In the genomic region with DNA sequence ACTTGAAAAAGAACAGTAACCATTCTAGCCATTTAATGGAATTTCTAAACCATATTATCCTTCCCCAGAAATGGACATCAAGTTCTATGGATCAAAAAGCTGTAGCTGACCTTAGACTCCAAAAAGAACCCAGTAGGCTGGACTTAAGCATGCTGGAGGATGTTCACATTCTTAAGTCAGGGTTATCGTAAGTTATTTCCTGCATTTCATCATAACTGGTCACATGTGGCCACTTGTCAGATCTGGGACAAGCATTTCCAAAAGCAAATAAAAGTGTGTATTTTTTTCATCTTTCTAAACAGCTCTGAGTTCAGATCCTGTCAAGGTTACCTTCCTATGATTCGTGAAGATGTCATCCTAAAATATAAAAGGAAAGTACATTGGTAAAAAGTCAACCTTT, we compare ENCODE assay signal across 9 cellular contexts.
DNase-seq lines count a peak whose midpoint lies in the region; ATAC-seq, FAIRE-seq and TF ChIP-seq lines count a peak whose summit lies in the region.
"Had no signal": no experiment of that assay in that cellular context is flagged by ENCODE, and none has a peak within 500 bp of the region (broad histone marks: within the 10 kb centered on the region; RNA-seq: fewer than 3 reads in every experiment).

No MANE protein-coding gene starts in this region.

- ATAC-seq in PC-3 (no peak), psoas muscle (peak in 1 of 4 donors; percentile 56)

- H2AFZ ChIP-seq in PC-3 (ENCODE audit: low read length), result no peak overlapping the region

- H3K4me3 ChIP-seq in PC-3 (ENCODE audit: low read length), result no peak overlapping the region
- no peak overlapping the region for H3K4me3 ChIP-seq in epithelial cell of esophagus (ENCODE audit: low read length)
- no peak overlapping the region for H3K4me3 ChIP-seq in psoas muscle
- no peak overlapping the region for H3K4me3 ChIP-seq in A673 (ENCODE audit: low read depth, low read length, poor library complexity, severe bottlenecking)

- no peak overlapping the region for H3K9ac ChIP-seq in PC-3 (ENCODE audit: low read length)

- H3K9me3 ChIP-seq in PC-3 (ENCODE audit: low read length) (no peaks in the 10 kb centered on the region), psoas muscle (no peaks in the 10 kb centered on the region), A673 (ENCODE audit: low read depth, low read length, poor library complexity, severe bottlenecking) (no peaks in the 10 kb centered on the region)

- WGBS in psoas muscle, 3 donors, result 45 to 68% (median 50%) methylated on average over 2 of the region's 2 CpGs

- DNase-seq in GM19239 (ENCODE audit: insufficient read length, low spot score) (no peak), PC-3 (peak; percentile 68), epithelial cell of esophagus (ENCODE audit: low read depth) (peak; percentile 70), psoas muscle (no peak), amygdala (lab: John Stamatoyannopoulos, UW) (no peak), AG08395 (ENCODE audit: low spot score) (no peak), A673 (ENCODE audit: low spot score) (no peak)
- DNase-seq: NCI-H524 had no signal

- no peaks in the 10 kb centered on the region for H3K36me3 ChIP-seq in PC-3 (ENCODE audit: low read depth, low read length)
- no peaks in the 10 kb centered on the region for H3K36me3 ChIP-seq in psoas muscle (ENCODE audit: insufficient read depth in 1 of 2, low read depth in 1 of 2)
- no peaks in the 10 kb centered on the region for H3K36me3 ChIP-seq in A673 (ENCODE audit: insufficient read depth, low read length, poor library complexity, severe bottlenecking)

- peaks cover 40% of the 10 kb centered on the region for H3K4me1 ChIP-seq in PC-3 (ENCODE audit: insufficient read depth, low read length)
- H3K4me1 ChIP-seq in psoas muscle, result no peaks in the 10 kb centered on the region
- H3K4me1 ChIP-seq in A673 (ENCODE audit: insufficient read depth, low read length, poor library complexity, severe bottlenecking), result peaks cover 5% of the 10 kb centered on the region

- BruUV-seq in PC-3 (replicated peaks; lab: Mats Ljungman, UMichigan) (no TSS peak), A673 (replicated peaks; lab: Mats Ljungman, UMichigan) (no TSS peak)

- FAIRE-seq in GM19239 (lab: Jason Lieb, UNC), result peak; percentile 62
- FAIRE-seq: TTC549 had no signal

- CTCF ChIA-PET in PC-3 (lab: Charles Lee), result interaction anchor here (0.7 kb wide), 1 partner anchor 332 kb away, joined by 3 read pairs; no protein-coding TSS in a partner anchor
- CTCF ChIA-PET in A673 (lab: Charles Lee), result no interaction called here

- H3K79me2 ChIP-seq in PC-3 (ENCODE audit: low read length), result no peaks in the 10 kb centered on the region

- intact Hi-C loops in PC-3 (cut with micrococcal nuclease), result no loop called here
- intact Hi-C loops in psoas muscle (cut with DNase I), result no loop called here
- intact Hi-C loops in A673 (cut with micrococcal nuclease; ENCODE audit: unreplicated experiment), result no loop called here

- H4K20me1 ChIP-seq in PC-3 (ENCODE audit: low read length), result no peaks in the 10 kb centered on the region

- POLR2A ChIA-PET in PC-3 (lab: Charles Lee; ENCODE audit: unreplicated experiment) (no interaction called here), A673 (lab: Charles Lee; ENCODE audit: low non-redundant PET) (no interaction called here)

- H3K9me2 ChIP-seq in PC-3 (replicated peaks; ENCODE audit: low read length), result no peaks in the 10 kb centered on the region

- TF ChIP-seq CTCF in PC-3 (conservative IDR thresholded peaks at IDR 0.05; ENCODE audit: low read depth, low read length), result no peak
- no peak for TF ChIP-seq CTCF in epithelial cell of esophagus (IDR thresholded peaks at IDR 0.05; ENCODE audit: insufficient read depth, low read depth, low read length, missing control alignments)
- TF ChIP-seq CTCF in psoas muscle (IDR thresholded peaks at IDR 0.05), result no peak
- TF ChIP-seq CTCF in A673 (conservative IDR thresholded peaks at IDR 0.05; ENCODE audit: low read depth, low read length), result no peak

- no peak overlapping the region for H3K4me2 ChIP-seq in PC-3 (ENCODE audit: low read length)

- H3K27ac ChIP-seq in PC-3 (ENCODE audit: low read length) (no peak overlapping the region), psoas muscle (peak overlapping the region; percentile 46), A673 (ENCODE audit: low read depth, low read length, poor library complexity, severe bottlenecking) (no peak overlapping the region)

- H3F3A ChIP-seq in PC-3 (ENCODE audit: low read length, unreplicated experiment), result no peaks in the 10 kb centered on the region

- H3K27me3 ChIP-seq in PC-3 (ENCODE audit: low read length) (no peaks in the 10 kb centered on the region), psoas muscle (ENCODE audit: insufficient read depth in 3 of 3, low read length in 2 of 3) (no peaks in the 10 kb centered on the region), A673 (replicated peaks; ENCODE audit: insufficient read depth, low read depth, low read length, poor library complexity) (no peaks in the 10 kb centered on the region)

Comparison
In these comparisons a context has a peak if more than half of its experiments do, and no peak if none do; other contexts are left out.
1. DNase-seq: peak in PC-3 (single experiment) and epithelial cell of esophagus (single experiment); none in GM19239 (single experiment), psoas muscle (0 of 2), amygdala (0 of 56), AG08395 (single experiment) and A673 (single experiment).